ENCODE assay signal across 9 cellular contexts in the genomic region with DNA sequence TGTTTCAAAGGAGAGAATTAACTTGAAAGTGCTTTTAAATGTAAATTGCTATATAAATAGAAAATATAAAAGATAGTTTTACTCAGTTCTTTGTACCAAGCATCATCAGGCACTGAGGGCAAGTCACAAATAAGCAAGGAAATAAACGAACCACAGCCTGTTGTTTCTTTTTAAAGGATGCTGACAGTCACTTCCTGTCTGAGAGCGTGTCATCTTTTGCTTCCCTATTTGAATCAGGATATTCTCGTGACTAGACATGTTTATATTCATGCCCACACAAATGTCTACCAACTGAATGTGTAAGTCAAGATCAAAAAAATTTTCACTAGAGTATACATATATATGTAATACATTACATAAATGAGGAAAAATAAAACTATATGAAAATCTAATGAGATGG. TPM values are rescaled to one million over a fixed set of nuclear protein-coding genes. Genes with fewer than 3 reads are reported as not detected.
DNase-seq lines count a peak whose midpoint lies in the region; ATAC-seq, FAIRE-seq and TF ChIP-seq lines count a peak whose summit lies in the region.
"Had no signal": no experiment of that assay in that cellular context is flagged by ENCODE, and none has a peak within 500 bp of the region (broad histone marks: within the 10 kb centered on the region; RNA-seq: fewer than 3 reads in every experiment).

No MANE protein-coding gene starts in this region.

- H3K4me3 ChIP-seq in Loucy (ENCODE audit: low read length, poor library complexity, severe bottlenecking) = no peak overlapping the region
- H3K4me3 ChIP-seq in keratinocyte (ENCODE audit: control insufficient read depth in 2 of 3, extremely low read depth in 1 of 3, insufficient read depth in 2 of 3, low read depth in 1 of 3, low read length in 3 of 3) = no peak overlapping the region
- H3K4me3 ChIP-seq in Karpas-422 (ENCODE audit: low read length) = no peak overlapping the region
- H3K4me3 ChIP-seq: skin epidermis had no signal

- H3K79me2 ChIP-seq in Loucy (ENCODE audit: insufficient read depth, low read length) (no peaks in the 10 kb centered on the region), keratinocyte (ENCODE audit: control insufficient read depth, insufficient read depth, low read length) (no peaks in the 10 kb centered on the region), Karpas-422 (ENCODE audit: low read length) (no peaks in the 10 kb centered on the region)

- H3K27me3 ChIP-seq in Loucy (ENCODE audit: insufficient read depth, low read length, poor library complexity, severe bottlenecking) = no peaks in the 10 kb centered on the region
- H3K27me3 ChIP-seq in keratinocyte (ENCODE audit: control insufficient read depth, extremely low read depth, insufficient read depth, low read length) = no peaks in the 10 kb centered on the region
- H3K27me3 ChIP-seq in Karpas-422 (ENCODE audit: low read length) = no peaks in the 10 kb centered on the region

- ATAC-seq in GM18499 (IDR thresholded peaks at IDR 0.05; ENCODE audit: insufficient read depth, unreplicated experiment) (peak; percentile 79), GM21717 (IDR thresholded peaks at IDR 0.05; ENCODE audit: unreplicated experiment) (peak; percentile 90)

- DNase-seq in keratinocyte (ENCODE audit: low read depth, low spot score) = peak; percentile 26
- DNase-seq in ecto neural progenitor cell (ENCODE audit: low spot score) = no peak
- DNase-seq in GDM1 (lab: John Stamatoyannopoulos, UW) = no peak
- no peak for DNase-seq in C1 segment of cervical spinal cord (lab: John Stamatoyannopoulos, UW)
- DNase-seq in Karpas-422 = no peak

- FAIRE-seq in keratinocyte (lab: Jason Lieb, UNC) = peak; percentile 93

- dilution Hi-C loops in keratinocyte (cut with MboI; ENCODE audit: extremely low pct_ligation_motif_present, low sequenced_read_pairs) = no loop called here

- no peaks in the 10 kb centered on the region for H3K36me3 ChIP-seq in Loucy (ENCODE audit: insufficient read depth, low read length)
- no peaks in the 10 kb centered on the region for H3K36me3 ChIP-seq in keratinocyte (ENCODE audit: control insufficient read depth in 2 of 2, extremely low read depth in 1 of 2, insufficient read depth in 2 of 2, low read length in 2 of 2)
- H3K36me3 ChIP-seq in Karpas-422 (ENCODE audit: insufficient read depth, low read length) = no peaks in the 10 kb centered on the region

- H3K9me1 ChIP-seq in keratinocyte (ENCODE audit: control insufficient read depth, extremely low read depth, insufficient read depth, low read length) = no peaks in the 10 kb centered on the region

- H3K9me3 ChIP-seq in Loucy (ENCODE audit: insufficient read depth, low read depth, low read length) = no peaks in the 10 kb centered on the region
- H3K9me3 ChIP-seq in keratinocyte (ENCODE audit: control insufficient read depth, low read depth, low read length) = no peaks in the 10 kb centered on the region
- H3K9me3 ChIP-seq in Karpas-422 (ENCODE audit: low read length) = no peaks in the 10 kb centered on the region

- peak overlapping the region; percentile 1 for H3K27ac ChIP-seq in keratinocyte (ENCODE audit: control insufficient read depth, insufficient read depth, low read length)
- no peak overlapping the region for H3K27ac ChIP-seq in Karpas-422 (ENCODE audit: low read length)
- H3K27ac ChIP-seq: skin epidermis had no signal

- no peaks in the 10 kb centered on the region for H4K20me1 ChIP-seq in Loucy (ENCODE audit: insufficient read depth, low read length, poor library complexity, severe bottlenecking)
- no peaks in the 10 kb centered on the region for H4K20me1 ChIP-seq in keratinocyte (ENCODE audit: control insufficient read depth, extremely low read depth, insufficient read depth, low read length)
- H4K20me1 ChIP-seq in Karpas-422 (ENCODE audit: insufficient read depth, low read depth, low read length) = no peaks in the 10 kb centered on the region

- H3K4me1 ChIP-seq in Loucy (ENCODE audit: insufficient read depth, low read length, poor library complexity, severe bottlenecking) = no peaks in the 10 kb centered on the region
- peaks cover 16% of the 10 kb centered on the region for H3K4me1 ChIP-seq in keratinocyte (ENCODE audit: control insufficient read depth, extremely low read depth, insufficient read depth, low read length)
- H3K4me1 ChIP-seq in Karpas-422 (ENCODE audit: low read length) = no peaks in the 10 kb centered on the region

- peak overlapping the region; percentile 57; the same call in 1 of the 2 replicates for H2AFZ ChIP-seq in Loucy (ENCODE audit: low read length)
- H2AFZ ChIP-seq in keratinocyte (ENCODE audit: control insufficient read depth, low read length) = no peak overlapping the region
- no peak overlapping the region for H2AFZ ChIP-seq in Karpas-422 (ENCODE audit: low read length)

- H3K4me2 ChIP-seq in Loucy (ENCODE audit: low read depth, low read length, poor library complexity, severe bottlenecking) (no peak overlapping the region), keratinocyte (ENCODE audit: control insufficient read depth, extremely low read depth, insufficient read depth, low read depth, low read length) (no peak overlapping the region), Karpas-422 (ENCODE audit: low read depth, low read length, poor library complexity, severe bottlenecking) (no peak overlapping the region)

- TF ChIP-seq CTCF in Loucy (conservative IDR thresholded peaks at IDR 0.05; ENCODE audit: low read length) (no peak), keratinocyte (optimal IDR thresholded peaks at IDR 0.05 in 1 of 3, IDR thresholded peaks at IDR 0.05 in 1 of 3, conservative IDR thresholded peaks at IDR 0.05 in 1 of 3; ENCODE audit: extremely low read depth in 1 of 3, insufficient read depth in 2 of 3, low read length in 3 of 3) (no peak)

- H3K9ac ChIP-seq in Loucy (ENCODE audit: low read depth, low read length, poor library complexity, severe bottlenecking) (no peak overlapping the region), keratinocyte (ENCODE audit: control insufficient read depth, extremely low read depth, insufficient read depth, low read length) (no peak overlapping the region), Karpas-422 (ENCODE audit: low read length) (no peak overlapping the region)

- H3K9me2 ChIP-seq in Loucy (replicated peaks; ENCODE audit: low read depth, low read length) (no peaks in the 10 kb centered on the region), Karpas-422 (replicated peaks; ENCODE audit: insufficient read depth, low read length) (no peaks in the 10 kb centered on the region)

- no peaks in the 10 kb centered on the region for H3F3A ChIP-seq in Loucy (ENCODE audit: low read depth)

RNA-seq across cellular contexts. Expression of gene SLC2A13, which starts 31.4 kb away (rescaled TPM):
- 0.70 to 1.1 TPM (median 0.93 TPM) in 3 replicates for polyA plus RNA-seq in keratinocyte
- 0.80 TPM for polyA plus RNA-seq in keratinocyte (2011; ENCODE audit: low read depth)
- 0.21 and 0.52 TPM in 2 replicates for polyA plus RNA-seq in keratinocyte (2011; cell fraction: cytosol; rRNA removed)
- polyA plus RNA-seq in keratinocyte (2011; cell fraction: nucleus; rRNA removed) = 0.95 and 1.4 TPM in 2 replicates
- polyA plus RNA-seq in keratinocyte (2012; ENCODE audit: low replicate concordance) = 0.66 and 1.2 TPM in 2 replicates
- polyA minus RNA-seq in keratinocyte = 0.59 to 2.4 TPM (median 1.5 TPM) in 3 replicates
- 1.3 TPM for polyA minus RNA-seq in keratinocyte (2011; cell fraction: cytosol; rRNA and poly(A)+ RNA removed)
- polyA minus RNA-seq in keratinocyte (2011; cell fraction: nucleus; rRNA and poly(A)+ RNA removed) = 3.0 and 6.7 TPM in 2 replicates
- 0.29 and 0.89 TPM in 2 replicates for total RNA-seq in Karpas-422 (2014; rRNA removed; shearing (Covaris generic); ENCODE audit: low replicate concordance)
